1 cellular context compared by ENCODE assay signal in genomic region chr13:97259787-97260641, GRCh38.
A peak's percentile ranks its signal among the peaks of the same experiment; 100 is the strongest.
TF ChIP-seq lines count a peak whose summit lies in the region.

No MANE protein-coding gene starts in this region.

TF ChIP-seq in A549, 52 proteins besides CTCF, POLR2A, EP300 and RAD21 (continued from another document):
- no peak for TF ChIP-seq RCOR1 (IDR thresholded peaks at IDR 0.05; ENCODE audit: low read depth, low read length)
- TF ChIP-seq KDM1A (IDR thresholded peaks at IDR 0.05; ENCODE audit: low read depth), result no peak
- no peak for TF ChIP-seq ZSCAN20 (CRISPR knock-in tag; IDR thresholded peaks at IDR 0.05)
- TF ChIP-seq CBX2 (IDR thresholded peaks at IDR 0.05; ENCODE audit: borderline replicate concordance, low read depth), result no peak
- TF ChIP-seq MAX (IDR thresholded peaks at IDR 0.05), result peak; percentile 78
- no peak for TF ChIP-seq RFX5 (IDR thresholded peaks at IDR 0.05)
- TF ChIP-seq PHF8 (IDR thresholded peaks at IDR 0.05; ENCODE audit: borderline replicate concordance, low read depth), result no peak
- no peak for TF ChIP-seq FOSB (CRISPR knock-in tag; IDR thresholded peaks at IDR 0.05)
- no peak for TF ChIP-seq TFCP2L1 (CRISPR knock-in tag; IDR thresholded peaks at IDR 0.05)
- TF ChIP-seq, protein P1, sequence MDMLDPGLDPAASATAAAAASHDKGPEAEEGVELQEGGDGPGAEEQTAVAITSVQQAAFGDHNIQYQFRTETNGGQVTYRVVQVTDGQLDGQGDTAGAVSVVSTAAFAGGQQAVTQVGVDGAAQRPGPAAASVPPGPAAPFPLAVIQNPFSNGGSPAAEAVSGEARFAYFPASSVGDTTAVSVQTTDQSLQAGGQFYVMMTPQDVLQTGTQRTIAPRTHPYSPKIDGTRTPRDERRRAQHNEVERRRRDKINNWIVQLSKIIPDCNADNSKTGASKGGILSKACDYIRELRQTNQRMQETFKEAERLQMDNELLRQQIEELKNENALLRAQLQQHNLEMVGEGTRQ (IDR thresholded peaks at IDR 0.05), result no peak
- no peak for TF ChIP-seq HDAC2 (IDR thresholded peaks at IDR 0.05)
- no peak for TF ChIP-seq NFE2L2 (conservative IDR thresholded peaks at IDR 0.05; ENCODE audit: low read length)
- no peak for TF ChIP-seq CBX8 (IDR thresholded peaks at IDR 0.05)
- TF ChIP-seq TP53 (CRISPR knock-in tag; IDR thresholded peaks at IDR 0.05), result no peak
- no peak for TF ChIP-seq PBX3 (IDR thresholded peaks at IDR 0.05)
- 0 out of 2 replicates have a peak, but pooled peaks have one; percentile 7 for TF ChIP-seq ESRRA (IDR thresholded peaks at IDR 0.05; ENCODE audit: borderline replicate concordance, low read length)
- no peak for TF ChIP-seq NPAS2 (CRISPR knock-in tag; IDR thresholded peaks at IDR 0.05; ENCODE audit: borderline replicate concordance)
- TF ChIP-seq RNF2 (IDR thresholded peaks at IDR 0.05; ENCODE audit: borderline replicate concordance, low read depth), result no peak
- TF ChIP-seq HOXA7 (CRISPR knock-in tag; IDR thresholded peaks at IDR 0.05), result 0 out of 2 replicates have a peak, but pooled peaks have one; percentile 40
- peak; percentile 41; the same call in 1 of the 2 replicates for TF ChIP-seq FOSL2 (IDR thresholded peaks at IDR 0.05)
- peak; percentile 80 for TF ChIP-seq FOSL2 (CRISPR knock-in tag; IDR thresholded peaks at IDR 0.05)
- no peak for TF ChIP-seq RARB (CRISPR knock-in tag; IDR thresholded peaks at IDR 0.05)
- TF ChIP-seq, protein P2, sequence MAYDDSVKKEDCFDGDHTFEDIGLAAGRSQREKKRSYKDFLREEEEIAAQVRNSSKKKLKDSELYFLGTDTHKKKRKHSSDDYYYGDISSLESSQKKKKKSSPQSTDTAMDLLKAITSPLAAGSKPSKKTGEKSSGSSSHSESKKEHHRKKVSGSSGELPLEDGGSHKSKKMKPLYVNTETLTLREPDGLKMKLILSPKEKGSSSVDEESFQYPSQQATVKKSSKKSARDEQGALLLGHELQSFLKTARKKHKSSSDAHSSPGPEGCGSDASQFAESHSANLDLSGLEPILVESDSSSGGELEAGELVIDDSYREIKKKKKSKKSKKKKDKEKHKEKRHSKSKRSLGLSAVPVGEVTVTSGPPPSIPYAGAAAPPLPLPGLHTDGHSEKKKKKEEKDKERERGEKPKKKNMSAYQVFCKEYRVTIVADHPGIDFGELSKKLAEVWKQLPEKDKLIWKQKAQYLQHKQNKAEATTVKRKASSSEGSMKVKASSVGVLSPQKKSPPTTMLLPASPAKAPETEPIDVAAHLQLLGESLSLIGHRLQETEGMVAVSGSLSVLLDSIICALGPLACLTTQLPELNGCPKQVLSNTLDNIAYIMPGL (CRISPR knock-in tag; IDR thresholded peaks at IDR 0.05; ENCODE audit: borderline replicate concordance), result no peak
- TF ChIP-seq E2F6 (IDR thresholded peaks at IDR 0.05; ENCODE audit: borderline replicate concordance, low read depth), result no peak
- no peak for TF ChIP-seq ZNF302 (CRISPR knock-in tag; IDR thresholded peaks at IDR 0.05)
- TF ChIP-seq MYC (IDR thresholded peaks at IDR 0.05; ENCODE audit: borderline replicate concordance, low read length), result no peak
